ENCODE assay signal across 16 cellular contexts in the genomic region with DNA sequence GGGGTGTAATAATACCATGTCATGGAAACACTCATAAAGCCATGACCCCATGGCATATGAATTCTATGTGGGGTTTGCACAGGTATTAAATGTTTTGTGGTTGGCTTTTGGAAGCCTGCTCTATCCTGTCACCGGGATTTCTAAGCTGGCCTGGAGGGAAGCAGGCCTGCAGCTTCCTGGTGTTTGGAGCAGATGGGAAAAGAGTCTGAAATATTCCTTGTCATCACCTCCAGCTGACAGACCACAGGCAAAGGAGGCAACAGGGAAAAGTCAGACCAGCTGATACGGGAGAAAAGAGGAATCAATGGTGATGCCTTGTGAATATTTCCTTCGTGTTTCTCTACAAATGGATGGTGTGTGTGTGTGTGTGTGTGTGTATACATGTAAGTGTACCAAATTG.
A peak's percentile ranks its signal among the peaks of the same experiment; 100 is the strongest.
DNase-seq lines count a peak whose midpoint lies in the region; ATAC-seq and TF ChIP-seq lines count a peak whose summit lies in the region.
"Had no signal": no experiment of that assay in that cellular context is flagged by ENCODE, and none has a peak within 500 bp of the region (broad histone marks: within the 10 kb centered on the region; RNA-seq: fewer than 3 reads in every experiment).

No MANE protein-coding gene starts in this region.

- peak; percentile 64 for ATAC-seq in Right ventricle myocardium inferior
- ATAC-seq in sciatic nerve: peak; percentile 56
- no peak for ATAC-seq in GM21515 (IDR thresholded peaks at IDR 0.05; ENCODE audit: unreplicated experiment)
- ATAC-seq: A549 had no signal

- H2AFZ ChIP-seq in mesenchymal stem cell (ENCODE audit: low read depth, low read length): no peak overlapping the region

- no peak overlapping the region for H2BK5ac ChIP-seq in mesenchymal stem cell (ENCODE audit: low read depth, low read length, poor library complexity, severe bottlenecking)

- no peak overlapping the region for H2BK15ac ChIP-seq in mesenchymal stem cell (ENCODE audit: low read depth, poor library complexity, severe bottlenecking)

- H3K27ac ChIP-seq in right atrium auricular region: no peak overlapping the region
- H3K27ac ChIP-seq in mesenchymal stem cell (ENCODE audit: low read length, poor library complexity, severe bottlenecking): no peak overlapping the region
- H3K27ac ChIP-seq: 22Rv1, A549, BLaER1 had no signal

- H3K4ac ChIP-seq in mesenchymal stem cell (ENCODE audit: low read depth in 1 of 2, low read length in 2 of 2): peak overlapping the region in 1 of 2 experiments; percentile 21

- H2AK5ac ChIP-seq in mesenchymal stem cell (ENCODE audit: low read length, severe bottlenecking): no peak overlapping the region

- H3K79me1 ChIP-seq in mesenchymal stem cell (replicated peaks; ENCODE audit: low read length, poor library complexity, severe bottlenecking): no peaks in the 10 kb centered on the region

- H3K9me3 ChIP-seq in right atrium auricular region (no peaks in the 10 kb centered on the region), mesenchymal stem cell (ENCODE audit: control insufficient read depth, low read length) (no peaks in the 10 kb centered on the region)
- H3K9me3 ChIP-seq: A549, BLaER1 had no signal

- H3K27me3 ChIP-seq in right atrium auricular region (no peaks in the 10 kb centered on the region), mesenchymal stem cell (ENCODE audit: control insufficient read depth in 1 of 2, insufficient read depth in 1 of 2, low read length in 2 of 2) (no peaks in the 10 kb centered on the region)
- H3K27me3 ChIP-seq: BLaER1 had no signal

- H3K18ac ChIP-seq in mesenchymal stem cell (ENCODE audit: low read depth in 1 of 2, low read length in 2 of 2): peak overlapping the region in 1 of 2 experiments; percentile 37

- no peak overlapping the region for H3K4me2 ChIP-seq in mesenchymal stem cell (ENCODE audit: low read length, poor library complexity, severe bottlenecking)
- H3K4me2 ChIP-seq: A549, BLaER1 had no signal

- H4K91ac ChIP-seq in mesenchymal stem cell (ENCODE audit: low read length): no peak overlapping the region

- H4K8ac ChIP-seq in mesenchymal stem cell (ENCODE audit: low read length): peak overlapping the region; percentile 19

- H3K14ac ChIP-seq in mesenchymal stem cell (ENCODE audit: low read length in 2 of 2): no peak overlapping the region

- intact Hi-C loops in Right ventricle myocardium inferior (cut with DNase I): no loop called here
- intact Hi-C loops in sciatic nerve (cut with DNase I): no loop called here

- TF ChIP-seq CTCF in right atrium auricular region (IDR thresholded peaks at IDR 0.05) (no peak), AG10803 (conservative IDR thresholded peaks at IDR 0.05; ENCODE audit: low read length) (no peak)

- no peaks in the 10 kb centered on the region for H3K4me1 ChIP-seq in right atrium auricular region
- no peaks in the 10 kb centered on the region for H3K4me1 ChIP-seq in mesenchymal stem cell (ENCODE audit: control insufficient read depth, insufficient read depth, low read depth, low read length)
- H3K4me1 ChIP-seq: A549, BLaER1 had no signal

- no peak overlapping the region for H3K9ac ChIP-seq in mesenchymal stem cell (ENCODE audit: low read length)
- H3K9ac ChIP-seq: BLaER1 had no signal

- peak overlapping the region; percentile 15 to 25 for H2BK12ac ChIP-seq in mesenchymal stem cell (ENCODE audit: low read length in 2 of 2)

- H2BK120ac ChIP-seq in mesenchymal stem cell (ENCODE audit: low read depth, low read length): no peak overlapping the region

- 23% methylated on average over 3 of the region's 3 CpGs for WGBS in mesenchymal stem cell

- DNase-seq in Right ventricle myocardium inferior (ENCODE audit: missing footprints) (no peak), right atrium auricular region (ENCODE audit: low spot score) (no peak), AG10803 (ENCODE audit: low read depth) (peak; percentile 8), mesenchymal stem cell (peak; percentile 34), sciatic nerve (ENCODE audit: low spot score) (no peak), SKM-1 (lab: John Stamatoyannopoulos, UW; ENCODE audit: unreplicated experiment) (no peak)
- DNase-seq: CD4-positive, alpha-beta memory T cell; DMS153; DMS79; GF-D8; H9; IMR-90 had no signal

- H3K36me3 ChIP-seq in right atrium auricular region (no peaks in the 10 kb centered on the region), mesenchymal stem cell (ENCODE audit: control insufficient read depth in 1 of 2, insufficient read depth in 2 of 2, low read depth in 1 of 2, low read length in 2 of 2) (no peaks in the 10 kb centered on the region)
- H3K36me3 ChIP-seq: BLaER1 had no signal

- no peak overlapping the region for H3K23ac ChIP-seq in mesenchymal stem cell (ENCODE audit: low read length in 2 of 2)

- no peak overlapping the region for H3K4me3 ChIP-seq in right atrium auricular region
- H3K4me3 ChIP-seq in AG10803 (ENCODE audit: low read length): no peak overlapping the region
- H3K4me3 ChIP-seq in mesenchymal stem cell (ENCODE audit: insufficient read depth in 1 of 2, low read depth in 1 of 2, low read length in 2 of 2): no peak overlapping the region
- H3K4me3 ChIP-seq: A549, BLaER1 had no signal

Comparison
In these comparisons a context has a peak if more than half of its experiments do, and no peak if none do; other contexts are left out.
1. DNase-seq: peak in AG10803 (single experiment) and mesenchymal stem cell (single experiment); none in Right ventricle myocardium inferior (single experiment), right atrium auricular region (single experiment), sciatic nerve (single experiment) and SKM-1 (single experiment).